11 cellular contexts compared by ENCODE assay signal in genomic region chr5:97250113-97250512, GRCh38.
"Had no signal": no experiment of that assay in that cellular context is flagged by ENCODE, and none has a peak within 500 bp of the region (broad histone marks: within the 10 kb centered on the region; RNA-seq: fewer than 3 reads in every experiment).

No MANE protein-coding gene starts in this region.

- H3K4me3 ChIP-seq: GM23248, GM23338, HAP-1 had no signal

- DNase-seq: GM23248, GOT3, H7, H9, HCEC 1CT, HFFc6 had no signal

- ATAC-seq: GM23338, HCT116 had no signal

- H3K9me3 ChIP-seq: HAP-1 had no signal

- H3K4me1 ChIP-seq: HAP-1 had no signal

- FAIRE-seq: H1, H54 had no signal

- H3K4me3 Mint-ChIP-seq: GM23338, H9, HFFc6 had no signal

- H3K27ac ChIP-seq: GM23248 had no signal

- H3K27ac Mint-ChIP-seq: GM23338, HFFc6 had no signal

- H3K36me3 ChIP-seq: HAP-1 had no signal

- H3K4me1 Mint-ChIP-seq: GM23338 had no signal
